In genomic region chr13:20090349-20090748, GRCh38 we compare ENCODE assay signal across 12 cellular contexts.
DNase-seq lines count a peak whose midpoint lies in the region; ATAC-seq, FAIRE-seq and TF ChIP-seq lines count a peak whose summit lies in the region.
"Had no signal": no experiment of that assay in that cellular context is flagged by ENCODE, and none has a peak within 500 bp of the region (broad histone marks: within the 10 kb centered on the region; RNA-seq: fewer than 3 reads in every experiment).

No MANE protein-coding gene starts in this region.

- H3K4me1 ChIP-seq in OCI-LY1 (ENCODE audit: insufficient read depth, low read length, severe bottlenecking): no peaks in the 10 kb centered on the region
- H3K4me1 ChIP-seq: sigmoid colon, tibial nerve had no signal

- no peaks in the 10 kb centered on the region for H3K9me3 ChIP-seq in OCI-LY1 (ENCODE audit: low read length)
- H3K9me3 ChIP-seq: sigmoid colon, tibial nerve had no signal

- H3K27ac ChIP-seq in 22Rv1 (no peak overlapping the region), OCI-LY1 (ENCODE audit: low read depth, low read length, poor library complexity, severe bottlenecking) (no peak overlapping the region)
- H3K27ac ChIP-seq: sigmoid colon, tibial nerve had no signal

- no peaks in the 10 kb centered on the region for H3K27me3 ChIP-seq in OCI-LY1 (ENCODE audit: insufficient read depth, low read length)
- H3K27me3 ChIP-seq: sigmoid colon, tibial nerve had no signal

- ATAC-seq in HG02981 (IDR thresholded peaks at IDR 0.05; ENCODE audit: unreplicated experiment): no peak
- no peak for ATAC-seq in activated T-cell treated with anti-CD3 and anti-CD28 coated beads, Interleukin-2, amount 50 U/mL, for 72 hours (replicated peaks in 1 of 2)
- ATAC-seq in GM21526 (IDR thresholded peaks at IDR 0.05; ENCODE audit: low FRiP score, unreplicated experiment): no peak
- ATAC-seq: activated naive CD8-positive, alpha-beta T cell treated with anti-CD3 and anti-CD28 coated beads, Interleukin-2, amount 50 U/mL, for 24 hours had no signal

- no peak for FAIRE-seq in D721Med (lab: Jason Lieb, UNC)

- TF ChIP-seq CTCF in 22Rv1 (IDR thresholded peaks at IDR 0.05): peak; percentile 38
- TF ChIP-seq CTCF in D721Med (IDR thresholded peaks at IDR 0.05; ENCODE audit: insufficient read depth, missing control alignments): peak; percentile 8
- peak; percentile 13; the same call in 1 of the 2 replicates for TF ChIP-seq CTCF in OCI-LY1 (IDR thresholded peaks at IDR 0.05; ENCODE audit: low read length)

- H3K36me3 ChIP-seq in OCI-LY1 (ENCODE audit: insufficient read depth, low read length): peaks cover 15% of the 10 kb centered on the region

- no peaks in the 10 kb centered on the region for H3K9me2 ChIP-seq in OCI-LY1 (ENCODE audit: low read depth, low read length)

- no peak overlapping the region for H3K4me3 ChIP-seq in OCI-LY1 (ENCODE audit: low read depth, low read length, poor library complexity, severe bottlenecking)
- H3K4me3 ChIP-seq: sigmoid colon, tibial nerve had no signal

- no peaks in the 10 kb centered on the region for H3K4me1 Mint-ChIP-seq in activated naive CD8-positive, alpha-beta T cell treated with anti-CD3 and anti-CD28 coated beads for 36 hours
- H3K4me1 Mint-ChIP-seq in activated T-cell treated with anti-CD3 and anti-CD28 coated beads, Interleukin-2, amount 50 U/mL, for 72 hours (ENCODE audit: low read depth): no peaks in the 10 kb centered on the region
- H3K4me1 Mint-ChIP-seq: activated naive CD8-positive, alpha-beta T cell treated with anti-CD3 and anti-CD28 coated beads, Interleukin-2, amount 50 U/mL, for 24 hours; CD4-positive, alpha-beta memory T cell had no signal

- H3K27ac Mint-ChIP-seq in activated naive CD8-positive, alpha-beta T cell treated with anti-CD3 and anti-CD28 coated beads for 36 hours: no peak overlapping the region
- no peak overlapping the region for H3K27ac Mint-ChIP-seq in activated T-cell treated with anti-CD3 and anti-CD28 coated beads, Interleukin-2, amount 50 U/mL, for 72 hours
- H3K27ac Mint-ChIP-seq: activated naive CD8-positive, alpha-beta T cell treated with anti-CD3 and anti-CD28 coated beads, Interleukin-2, amount 50 U/mL, for 24 hours had no signal

- no peak overlapping the region for H3K4me3 Mint-ChIP-seq in activated naive CD8-positive, alpha-beta T cell treated with anti-CD3 and anti-CD28 coated beads for 36 hours
- H3K4me3 Mint-ChIP-seq in activated T-cell treated with anti-CD3 and anti-CD28 coated beads, Interleukin-2, amount 50 U/mL, for 72 hours: no peak overlapping the region
- H3K4me3 Mint-ChIP-seq: activated naive CD8-positive, alpha-beta T cell treated with anti-CD3 and anti-CD28 coated beads, Interleukin-2, amount 50 U/mL, for 24 hours; CD4-positive, alpha-beta memory T cell had no signal

- H2AFZ ChIP-seq in OCI-LY1 (ENCODE audit: low read length): no peak overlapping the region

- H3K4me2 ChIP-seq in OCI-LY1 (ENCODE audit: low read length): no peak overlapping the region

- no peaks in the 10 kb centered on the region for H4K20me1 ChIP-seq in OCI-LY1 (ENCODE audit: insufficient read depth, low read length)

- H3K36me3 Mint-ChIP-seq in activated naive CD8-positive, alpha-beta T cell treated with anti-CD3 and anti-CD28 coated beads for 36 hours: no peaks in the 10 kb centered on the region
- H3K36me3 Mint-ChIP-seq in activated T-cell treated with anti-CD3 and anti-CD28 coated beads, Interleukin-2, amount 50 U/mL, for 72 hours (ENCODE audit: insufficient read depth in 2 of 2): peaks cover 0 to 4% of the 10 kb centered on the region in 2 donors

- H3K79me2 ChIP-seq in OCI-LY1 (ENCODE audit: insufficient read depth, low read length): no peaks in the 10 kb centered on the region

- no peaks in the 10 kb centered on the region for H3K27me3 Mint-ChIP-seq in activated naive CD8-positive, alpha-beta T cell treated with anti-CD3 and anti-CD28 coated beads for 36 hours
- H3K27me3 Mint-ChIP-seq in activated T-cell treated with anti-CD3 and anti-CD28 coated beads, Interleukin-2, amount 50 U/mL, for 72 hours (ENCODE audit: low read depth): no peaks in the 10 kb centered on the region
- H3K27me3 Mint-ChIP-seq: activated naive CD8-positive, alpha-beta T cell treated with anti-CD3 and anti-CD28 coated beads, Interleukin-2, amount 50 U/mL, for 24 hours; CD4-positive, alpha-beta memory T cell had no signal

- peaks cover 7% of the 10 kb centered on the region; the same call in 1 of the 2 replicates for H3F3A ChIP-seq in OCI-LY1 (ENCODE audit: insufficient read depth, low read length)

- H3K9me3 Mint-ChIP-seq in activated naive CD8-positive, alpha-beta T cell treated with anti-CD3 and anti-CD28 coated beads for 36 hours: no peaks in the 10 kb centered on the region
- no peaks in the 10 kb centered on the region for H3K9me3 Mint-ChIP-seq in activated T-cell treated with anti-CD3 and anti-CD28 coated beads, Interleukin-2, amount 50 U/mL, for 72 hours
- H3K9me3 Mint-ChIP-seq: activated naive CD8-positive, alpha-beta T cell treated with anti-CD3 and anti-CD28 coated beads, Interleukin-2, amount 50 U/mL, for 24 hours; CD4-positive, alpha-beta memory T cell had no signal

- H3K9ac ChIP-seq in OCI-LY1 (ENCODE audit: low read length): no peak overlapping the region

- DNase-seq in D721Med (ENCODE audit: insufficient read length, low spot score) (no peak), fibroblast of peridontal ligament (ENCODE audit: extremely low read depth) (peak; percentile 30)
- no peak for DNase-seq in activated naive CD8-positive, alpha-beta T cell treated with anti-CD3 and anti-CD28 coated beads for 36 hours
- no peak for DNase-seq in activated T-cell treated with anti-CD3 and anti-CD28 coated beads, Interleukin-2, amount 50 U/mL, for 72 hours
- DNase-seq: activated naive CD8-positive, alpha-beta T cell treated with anti-CD3 and anti-CD28 coated beads, Interleukin-2, amount 50 U/mL, for 24 hours; sigmoid colon had no signal
